16 cellular contexts compared by ENCODE assay signal in the genomic region with DNA sequence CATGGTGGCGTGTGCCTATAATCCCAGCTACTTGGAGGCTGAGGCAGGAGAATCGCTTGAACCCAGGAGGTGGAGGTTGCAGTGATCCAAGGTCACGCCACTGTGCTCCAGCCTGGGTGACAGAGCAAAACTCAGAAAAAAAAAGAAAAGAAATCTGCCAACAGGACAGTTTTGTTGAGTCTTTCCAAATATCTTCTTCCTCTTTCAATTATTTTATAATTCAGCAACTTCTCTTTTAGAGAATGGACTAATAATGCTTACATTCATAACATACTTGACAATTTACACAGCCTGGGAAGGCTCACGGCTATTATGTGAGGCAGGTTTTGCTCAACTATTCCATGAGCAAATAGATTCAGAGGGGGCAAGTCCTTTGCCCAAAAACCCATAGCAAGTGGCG. TPM values are rescaled to one million over a fixed set of nuclear protein-coding genes. Genes with fewer than 3 reads are reported as not detected.
"Had no signal": no experiment of that assay in that cellular context is flagged by ENCODE, and none has a peak within 500 bp of the region (broad histone marks: within the 10 kb centered on the region; RNA-seq: fewer than 3 reads in every experiment).

No MANE protein-coding gene starts in this region.

- H3K4me3 ChIP-seq: cardiac muscle cell, heart left ventricle, tibial artery had no signal

- H3K27me3 ChIP-seq: heart left ventricle, tibial artery had no signal

- ATAC-seq: activated CD8-positive, alpha-beta T cell treated with anti-CD3 and anti-CD28 coated beads, Interleukin-2, amount 10 ng/mL, durations not matched to agents 7 days and 5 days; activated naive CD8-positive, alpha-beta T cell treated with anti-CD3 and anti-CD28 coated beads, Interleukin-2, amount 50 U/mL, for 24 hours had no signal

- H3K27me3 Mint-ChIP-seq: activated naive CD8-positive, alpha-beta T cell treated with anti-CD3 and anti-CD28 coated beads, Interleukin-2, amount 50 U/mL, for 24 hours had no signal

- H3K4me3 Mint-ChIP-seq: activated CD8-positive, alpha-beta T cell treated with anti-CD3 and anti-CD28 coated beads, Interleukin-2, amount 10 ng/mL, durations not matched to agents 7 days and 5 days; activated naive CD8-positive, alpha-beta T cell treated with anti-CD3 and anti-CD28 coated beads, Interleukin-2, amount 50 U/mL, for 24 hours; activated T-helper 1 cell treated with anti-CD3 and anti-CD28 coated beads, Interleukin-12 subunit alpha, Interleukin-12 subunit beta, Interleukin-2, Interleukin-4 antibody, amounts not matched to agents 30 ng/mL and 10 ng/mL and 1 ng/mL, durations not matched to agents 14 hours and 24 hours and 36 hours; nephron progenitor cell had no signal

- H3K9me3 Mint-ChIP-seq: activated naive CD8-positive, alpha-beta T cell treated with anti-CD3 and anti-CD28 coated beads, Interleukin-2, amount 50 U/mL, for 24 hours; activated T-helper 1 cell treated with anti-CD3 and anti-CD28 coated beads, Interleukin-12 subunit alpha, Interleukin-12 subunit beta, Interleukin-2, Interleukin-4 antibody, amounts not matched to agents 30 ng/mL and 10 ng/mL and 1 ng/mL, durations not matched to agents 14 hours and 24 hours and 36 hours; nephron progenitor cell had no signal

- H3K27ac ChIP-seq: cardiac muscle cell, tibial artery had no signal

- H3K36me3 ChIP-seq: cardiac muscle cell, heart left ventricle, tibial artery had no signal

- H3K9me3 ChIP-seq: heart left ventricle, tibial artery had no signal

- DNase-seq: activated CD8-positive, alpha-beta T cell treated with anti-CD3 and anti-CD28 coated beads, Interleukin-2, amount 10 ng/mL, durations not matched to agents 7 days and 5 days; activated naive CD4-positive, alpha-beta T cell; activated naive CD8-positive, alpha-beta T cell treated with anti-CD3 and anti-CD28 coated beads, Interleukin-2, amount 50 U/mL, for 24 hours; cortex of kidney; effector memory CD4-positive, alpha-beta T cell; heart left ventricle; mesenchymal stem cell; nephron progenitor cell; small intestine; tibial artery had no signal

- H3K4me1 ChIP-seq: tibial artery had no signal

- H3K27ac Mint-ChIP-seq: activated CD8-positive, alpha-beta T cell treated with anti-CD3 and anti-CD28 coated beads, Interleukin-2, amount 10 ng/mL, durations not matched to agents 7 days and 5 days; activated naive CD8-positive, alpha-beta T cell treated with anti-CD3 and anti-CD28 coated beads, Interleukin-2, amount 50 U/mL, for 24 hours; activated T-helper 1 cell treated with anti-CD3 and anti-CD28 coated beads, Interleukin-12 subunit alpha, Interleukin-12 subunit beta, Interleukin-2, Interleukin-4 antibody, amounts not matched to agents 30 ng/mL and 10 ng/mL and 1 ng/mL, durations not matched to agents 14 hours and 24 hours and 36 hours; nephron progenitor cell had no signal

RNA-seq across cellular contexts. Expression of a gene that starts 18.1 kb away (rescaled TPM):
- total RNA-seq: activated T-helper 1 cell treated with anti-CD3 and anti-CD28 coated beads, Interleukin-12 subunit alpha, Interleukin-12 subunit beta, Interleukin-2, Interleukin-4 antibody, amounts not matched to agents 30 ng/mL and 10 ng/mL and 1 ng/mL, durations not matched to agents 14 hours and 24 hours and 36 hours; cardiac muscle cell; fibroblast of lung; frontal cortex; osteocyte; pulmonary artery endothelial cell had no signal
- polyA plus RNA-seq: cardiac muscle cell, fibroblast of lung had no signal
